26 cellular contexts compared by ENCODE assay signal in genomic region chr15:42820811-42821210, GRCh38.
"Had no signal": no experiment of that assay in that cellular context is flagged by ENCODE, and none has a peak within 500 bp of the region (broad histone marks: within the 10 kb centered on the region; RNA-seq: fewer than 3 reads in every experiment).

No MANE protein-coding gene starts in this region.

- DNase-seq: activated B cell treated with CpG ODN at 0.5 μM for 24 hours; activated CD4-positive, alpha-beta T cell treated with anti-CD3 and anti-CD28 coated beads, Interleukin-2, amount 50 U/mL, for 1 hour; activated CD8-positive, alpha-beta T cell treated with anti-CD3 and anti-CD28 coated beads for 36 hours; activated gamma-delta T cell treated with Interleukin-2 at 50 U/mL for 16 hours; activated T-cell treated with anti-CD3 and anti-CD28 coated beads, Interleukin-2, amount 50 U/mL, for 4 hours; central memory CD4-positive, alpha-beta T cell; foreskin keratinocyte; heart left ventricle; hypothalamus; immature natural killer cell; midbrain; naive thymus-derived CD8-positive, alpha-beta T cell; occipital lobe; psoas muscle; sigmoid colon; stimulated activated CD4-positive, alpha-beta T cell treated with anti-CD3 and anti-CD28 coated beads, Interleukin-1b, Interleukin-23, amount 100 ng/mL, for 48 hours; stimulated activated CD4-positive, alpha-beta T cell treated with anti-CD3 and anti-CD28 coated beads, Interleukin-4, amount 100 ng/mL, for 4 hours; stimulated activated CD8-positive, alpha-beta memory T cell treated with anti-CD3 and anti-CD28 coated beads, Interleukin-4, amount 100 ng/mL, for 48 hours; T-helper 1 cell; tibial artery; upper lobe of right lung had no signal

- ATAC-seq: activated CD8-positive, alpha-beta T cell treated with anti-CD3 and anti-CD28 coated beads for 36 hours; activated T-cell treated with anti-CD3 and anti-CD28 coated beads, Interleukin-2, amount 50 U/mL, for 4 hours; activated T-helper 17 cell treated with anti-CD3 and anti-CD28 coated beads, Interleukin-2, amount 50 U/mL, for 72 hours; foreskin keratinocyte; heart left ventricle; naive thymus-derived CD8-positive, alpha-beta T cell; psoas muscle; stimulated activated memory B cell treated with anti-CD40 and anti-IgM and Interleukin-4, amounts not matched to agents 10 μg/mL and 1 μg/mL and 100 μg/mL, for 72 hours; upper lobe of right lung had no signal

- H3K27me3 Mint-ChIP-seq: activated B cell treated with CpG ODN at 0.5 μM for 24 hours; activated CD8-positive, alpha-beta T cell treated with anti-CD3 and anti-CD28 coated beads for 36 hours; activated naive CD4-positive, alpha-beta T cell treated with anti-CD3 and anti-CD28 coated beads, Interleukin-2, amount 50 U/mL, for 24 hours; activated T-helper 17 cell treated with anti-CD3 and anti-CD28 coated beads, Interleukin-2, amount 50 U/mL, for 72 hours; dendritic cell treated with granulocyte-macrophage colony-stimulating factor and Interleukin-4, amounts not matched to agents 40 ng/mL and 50 ng/mL, for 4 days; naive thymus-derived CD8-positive, alpha-beta T cell; stimulated activated memory B cell treated with anti-CD40 and anti-IgM and Interleukin-4, amounts not matched to agents 10 μg/mL and 1 μg/mL and 100 μg/mL, for 72 hours had no signal

- H3K4me3 Mint-ChIP-seq: activated B cell treated with CpG ODN at 0.5 μM for 24 hours; activated CD8-positive, alpha-beta T cell treated with anti-CD3 and anti-CD28 coated beads for 36 hours; activated naive CD4-positive, alpha-beta T cell treated with anti-CD3 and anti-CD28 coated beads, Interleukin-2, amount 50 U/mL, for 24 hours; activated T-cell treated with anti-CD3 and anti-CD28 coated beads, Interleukin-2, amount 50 U/mL, for 4 hours; activated T-helper 17 cell treated with anti-CD3 and anti-CD28 coated beads, Interleukin-2, amount 50 U/mL, for 72 hours; dendritic cell treated with granulocyte-macrophage colony-stimulating factor and Interleukin-4, amounts not matched to agents 40 ng/mL and 50 ng/mL, for 4 days; immature natural killer cell; naive thymus-derived CD8-positive, alpha-beta T cell; neural crest cell; stimulated activated memory B cell treated with anti-CD40 and anti-IgM and Interleukin-4, amounts not matched to agents 10 μg/mL and 1 μg/mL and 100 μg/mL, for 72 hours had no signal

- H3K9me3 Mint-ChIP-seq: activated CD8-positive, alpha-beta T cell treated with anti-CD3 and anti-CD28 coated beads for 36 hours; activated naive CD4-positive, alpha-beta T cell treated with anti-CD3 and anti-CD28 coated beads, Interleukin-2, amount 50 U/mL, for 24 hours; activated T-cell treated with anti-CD3 and anti-CD28 coated beads, Interleukin-2, amount 50 U/mL, for 4 hours; activated T-helper 17 cell treated with anti-CD3 and anti-CD28 coated beads, Interleukin-2, amount 50 U/mL, for 72 hours; dendritic cell treated with granulocyte-macrophage colony-stimulating factor and Interleukin-4, amounts not matched to agents 40 ng/mL and 50 ng/mL, for 4 days; immature natural killer cell; naive thymus-derived CD8-positive, alpha-beta T cell; neural crest cell; stimulated activated memory B cell treated with anti-CD40 and anti-IgM and Interleukin-4, amounts not matched to agents 10 μg/mL and 1 μg/mL and 100 μg/mL, for 72 hours had no signal

- H3K27ac Mint-ChIP-seq: activated B cell treated with CpG ODN at 0.5 μM for 24 hours; activated CD8-positive, alpha-beta T cell treated with anti-CD3 and anti-CD28 coated beads for 36 hours; activated naive CD4-positive, alpha-beta T cell treated with anti-CD3 and anti-CD28 coated beads, Interleukin-2, amount 50 U/mL, for 24 hours; activated T-helper 17 cell treated with anti-CD3 and anti-CD28 coated beads, Interleukin-2, amount 50 U/mL, for 72 hours; dendritic cell treated with granulocyte-macrophage colony-stimulating factor and Interleukin-4, amounts not matched to agents 40 ng/mL and 50 ng/mL, for 4 days; stimulated activated memory B cell treated with anti-CD40 and anti-IgM and Interleukin-4, amounts not matched to agents 10 μg/mL and 1 μg/mL and 100 μg/mL, for 72 hours had no signal

- H3K4me1 Mint-ChIP-seq: activated naive CD4-positive, alpha-beta T cell treated with anti-CD3 and anti-CD28 coated beads, Interleukin-2, amount 50 U/mL, for 24 hours; activated T-helper 17 cell treated with anti-CD3 and anti-CD28 coated beads, Interleukin-2, amount 50 U/mL, for 72 hours; immature natural killer cell; naive thymus-derived CD8-positive, alpha-beta T cell; neural crest cell had no signal
